ENCODE assay signal across 8 cellular contexts in the genomic region with DNA sequence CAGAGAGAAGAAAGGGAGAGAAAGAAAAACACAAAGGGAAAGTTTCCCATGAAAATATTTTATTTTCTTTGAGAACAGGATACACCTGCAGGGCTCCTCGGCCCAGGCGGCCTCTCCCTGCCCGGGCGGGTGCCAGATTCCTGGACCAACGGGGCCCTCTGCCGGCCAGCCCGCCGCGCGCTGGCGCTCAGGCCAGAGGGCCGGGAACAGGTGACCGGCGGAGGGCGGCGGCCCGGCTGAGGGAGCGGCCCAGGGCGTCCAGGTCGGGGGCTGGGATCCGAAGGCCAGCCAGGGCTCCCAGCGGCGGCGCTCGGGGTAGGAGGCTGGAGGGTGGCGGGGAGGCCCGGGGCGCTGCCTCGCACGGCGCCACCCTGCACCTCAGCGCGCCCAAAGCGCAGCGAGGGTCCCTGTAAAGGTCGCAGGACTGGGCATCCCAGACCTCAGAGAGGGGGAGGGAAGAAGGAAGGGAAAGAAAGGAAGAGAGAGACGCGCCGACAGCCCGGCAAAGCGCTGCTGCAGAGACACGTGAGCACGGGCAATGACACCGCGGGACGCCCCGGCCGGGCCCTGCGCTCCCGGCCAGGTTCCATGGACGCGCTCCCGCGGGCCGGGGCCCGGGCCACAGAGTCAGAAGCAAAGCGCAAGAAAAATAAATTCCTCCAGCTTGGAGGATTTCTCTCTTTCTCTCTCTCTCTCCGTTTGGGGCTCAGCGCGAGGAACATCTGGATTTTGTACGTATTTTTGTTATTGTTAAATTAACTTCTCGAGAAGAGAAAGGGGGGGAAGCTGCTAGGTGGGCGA. TPM values are rescaled to one million over a fixed set of nuclear protein-coding genes. Genes with fewer than 3 reads are reported as not detected.
DNase-seq lines count a peak whose midpoint lies in the region; ATAC-seq and TF ChIP-seq lines count a peak whose summit lies in the region.

No MANE protein-coding gene starts in this region.

- no peaks in the 10 kb centered on the region for H3K27me3 Mint-ChIP-seq in Caco-2 (ENCODE audit: insufficient read depth, unreplicated experiment)
- H3K27me3 Mint-ChIP-seq in activated B cell treated with CpG ODN at 0.5 μM for 24 hours: peaks cover 25% of the 10 kb centered on the region

- H3K9me3 ChIP-seq in Caco-2: no peaks in the 10 kb centered on the region
- H3K9me3 ChIP-seq in colonic mucosa: no peaks in the 10 kb centered on the region

- H3K4me1 ChIP-seq in Caco-2 (peaks cover 9% of the 10 kb centered on the region), colonic mucosa (peaks cover 18% of the 10 kb centered on the region)

- H3K9me3 Mint-ChIP-seq in Caco-2 (ENCODE audit: unreplicated experiment): no peaks in the 10 kb centered on the region
- H3K9me3 Mint-ChIP-seq in activated B cell treated with CpG ODN at 0.5 μM for 24 hours: no peaks in the 10 kb centered on the region

- ATAC-seq in GM21515 (IDR thresholded peaks at IDR 0.05; ENCODE audit: unreplicated experiment) (peak; percentile 66), activated B cell treated with CpG ODN at 0.5 μM for 24 hours (ENCODE audit: low read depth) (peak; percentile 62), HG03039 (IDR thresholded peaks at IDR 0.05; ENCODE audit: unreplicated experiment) (no peak)

- H3K9ac ChIP-seq in colonic mucosa (ENCODE audit: low read depth in 2 of 2, low read length in 2 of 2): peak overlapping the region; percentile 50 to 76

- no peaks in the 10 kb centered on the region for H3K36me3 ChIP-seq in Caco-2 (ENCODE audit: control insufficient read depth, insufficient read depth, low read length)
- H3K36me3 ChIP-seq in colonic mucosa: no peaks in the 10 kb centered on the region

- H3K36me3 Mint-ChIP-seq in Caco-2 (ENCODE audit: insufficient read depth, unreplicated experiment): peaks cover 10% of the 10 kb centered on the region
- H3K36me3 Mint-ChIP-seq in activated B cell treated with CpG ODN at 0.5 μM for 24 hours (ENCODE audit: low read depth): no peaks in the 10 kb centered on the region

- peak overlapping the region; percentile 77 for H3K27ac ChIP-seq in colonic mucosa

- no peaks in the 10 kb centered on the region for H3K27me3 ChIP-seq in Caco-2 (replicated peaks; ENCODE audit: control insufficient read depth, insufficient read depth, low read length)
- peaks cover 10% of the 10 kb centered on the region for H3K27me3 ChIP-seq in colonic mucosa

- H3K4me3 Mint-ChIP-seq in Caco-2 (ENCODE audit: unreplicated experiment): peak overlapping the region; percentile 71
- peak overlapping the region; percentile 59 for H3K4me3 Mint-ChIP-seq in activated B cell treated with CpG ODN at 0.5 μM for 24 hours

- H3K4me1 Mint-ChIP-seq in Caco-2 (ENCODE audit: low read depth, unreplicated experiment) (no peaks in the 10 kb centered on the region), activated B cell treated with CpG ODN at 0.5 μM for 24 hours (peaks cover 9% of the 10 kb centered on the region)

- TSS peak; percentile 61 for BruUV-seq in Caco-2 (replicated peaks; lab: Mats Ljungman, UMichigan)

- peak overlapping the region; percentile 39 for H3K27ac Mint-ChIP-seq in Caco-2 (ENCODE audit: unreplicated experiment)
- H3K27ac Mint-ChIP-seq in activated B cell treated with CpG ODN at 0.5 μM for 24 hours: no peak overlapping the region

- intact Hi-C loops in Caco-2 (cut with micrococcal nuclease; ENCODE audit: unreplicated experiment): loop anchor here (1.0 kb wide), 3 partner anchors 159 to 466 kb away; no protein-coding TSS in a partner anchor
- intact Hi-C loops in activated B cell treated with CpG ODN at 0.5 μM for 24 hours (cut with micrococcal nuclease): loop anchor here (1.0 kb wide), 2 partner anchors 185 to 466 kb away; no protein-coding TSS in a partner anchor
- intact Hi-C loops in colonic mucosa (cut with DNase I): loop anchor here (2.0 kb wide), 1 partner anchor 466 kb away; no protein-coding TSS in a partner anchor

- POLR2A ChIA-PET in Caco-2 (lab: Charles Lee): no interaction called here
- POLR2A ChIA-PET in activated B cell treated with CpG ODN at 0.5 μM for 24 hours (lab: Charles Lee): interaction anchor here (0.5 to 0.7 kb wide), 2 partner anchors 37 to 169 kb away, joined by 3 to 4 read pairs; no protein-coding TSS in a partner anchor

- H3K4me3 ChIP-seq in Caco-2 (ENCODE audit: low read depth, low read length): peak overlapping the region; percentile 58
- peak overlapping the region; percentile 47 for H3K4me3 ChIP-seq in colonic mucosa

- CTCF ChIA-PET in Caco-2 (lab: Charles Lee): interaction anchor here (0.6 kb wide), 1 partner anchor 185 kb away, joined by 3 read pairs; no protein-coding TSS in a partner anchor
- CTCF ChIA-PET in activated B cell treated with CpG ODN at 0.5 μM for 24 hours (lab: Charles Lee): interaction anchor here (1.2 to 1.4 kb wide), 2 partner anchors 183 to 185 kb away, joined by 3 read pairs; no protein-coding TSS in a partner anchor

- TF ChIP-seq CTCF in Caco-2 (IDR thresholded peaks at IDR 0.05; ENCODE audit: insufficient read depth in 1 of 2, low read depth in 1 of 2, low read length in 1 of 2, severe bottlenecking in 1 of 2, unreplicated experiment in 1 of 2): peak; percentile 79 to 81
- no peak for TF ChIP-seq CTCF in activated B cell treated with CpG ODN at 0.5 μM for 24 hours (IDR thresholded peaks at IDR 0.05)
- TF ChIP-seq CTCF in colonic mucosa (IDR thresholded peaks at IDR 0.05): peak; percentile 54

- peak; percentile 75 to 91 for DNase-seq in Caco-2
- peak; percentile 40 for DNase-seq in NCI-H128 (lab: John Stamatoyannopoulos, UW; ENCODE audit: unreplicated experiment)
- peak; percentile 32 for DNase-seq in activated B cell treated with CpG ODN at 0.5 μM for 24 hours
- DNase-seq in colonic mucosa: peak; percentile 87
- peak; percentile 30 for DNase-seq in kidney glomerular epithelial cell (lab: John Stamatoyannopoulos, UW)
- DNase-seq in stimulated activated CD4-positive, alpha-beta T cell treated with anti-CD3 and anti-CD28 coated beads, Interleukin-12 subunit alpha, Interleukin-12 subunit beta, amount 100 ng/mL, for 48 hours (ENCODE audit: low read depth in 2 of 3, low spot score in 1 of 3): peak; percentile 24 to 42 (median 36)

RNA-seq across cellular contexts. Expression of gene WNT9A, which starts 0.9 kb away (rescaled TPM):
- 0.32 and 0.68 TPM in 2 replicates for total RNA-seq in Caco-2 (2022)
- total RNA-seq in activated B cell treated with CpG ODN at 0.5 μM for 24 hours: 0.05 TPM in 1 of 2 replicates, not detected in the other
- 1 to 10 TPM; 2.6 to 3.3 TPM for total RNA-seq in colonic mucosa

RNA-seq across cellular contexts. Expression of gene WNT3A, which starts 60.0 kb away (rescaled TPM):
- total RNA-seq in Caco-2 (2022) (0.09 TPM in 2 replicates), activated B cell treated with CpG ODN at 0.5 μM for 24 hours (not detected in 2 replicates), colonic mucosa (not detected)

Comparison
In these comparisons a context has a peak if more than half of its experiments do, and no peak if none do; other contexts are left out.
1. DNase-seq: peak in every context shown above with its lines; median percentile 87 in colonic mucosa; 83 in Caco-2; 40 in NCI-H128; 36 in stimulated activated CD4-positive, alpha-beta T cell treated with anti-CD3 and anti-CD28 coated beads, Interleukin-12 subunit alpha, Interleukin-12 subunit beta, amount 100 ng/mL, for 48 hours; 32 in activated B cell treated with CpG ODN at 0.5 μM for 24 hours; 30 in kidney glomerular epithelial cell.